10 cellular contexts compared by ENCODE assay signal in genomic region chr6:9851541-9852380, GRCh38.
DNase-seq lines count a peak whose midpoint lies in the region; ATAC-seq, FAIRE-seq and TF ChIP-seq lines count a peak whose summit lies in the region.
"Had no signal": no experiment of that assay in that cellular context is flagged by ENCODE, and none has a peak within 500 bp of the region (broad histone marks: within the 10 kb centered on the region; RNA-seq: fewer than 3 reads in every experiment).

No MANE protein-coding gene starts in this region.

- no TSS peak for BruUV-seq in HepG2 (replicated peaks; lab: Mats Ljungman, UMichigan)

- H3K4me2 ChIP-seq in HepG2 (ENCODE audit: low read depth, low read length), result no peak overlapping the region

- 4% methylated on average over 7 of the region's 9 CpGs for WGBS in HepG2 (ENCODE audit: low lambda C conversion rate)

- no peaks in the 10 kb centered on the region for H4K20me1 ChIP-seq in HepG2 (ENCODE audit: insufficient read depth, low read length)

- POLR2A ChIA-PET in HepG2 (lab: Yijun Ruan, JAX), result no interaction called here

- no peak overlapping the region for H3K4me3 ChIP-seq in brain microvascular endothelial cell (ENCODE audit: low read depth, low read length)
- H3K4me3 ChIP-seq in HepG2 (replicated peaks in 1 of 3; ENCODE audit: insufficient read depth in 1 of 3, low read depth in 2 of 3, low read length in 3 of 3), result no peak overlapping the region

- ATAC-seq in HepG2, result no peak

- H3K4me1 ChIP-seq in HepG2 (ENCODE audit: insufficient read depth, low read length), result no peaks in the 10 kb centered on the region

- FAIRE-seq in HepG2 (lab: Jason Lieb, UNC) (no peak), D721Med (lab: Jason Lieb, UNC) (no peak)

- H3K79me2 ChIP-seq in HepG2 (ENCODE audit: insufficient read depth, low read length), result no peaks in the 10 kb centered on the region

- no peak for TF ChIP-seq POLR2A in HepG2 (IDR thresholded peaks at IDR 0.05; ENCODE audit: insufficient read depth in 1 of 2, low read depth in 2 of 2, low read length in 2 of 2)

- intact Hi-C loops in HepG2 (cut with micrococcal nuclease; ENCODE audit: unreplicated experiment), result no loop called here

- H3K27me3 ChIP-seq in brain microvascular endothelial cell (replicated peaks) (no peaks in the 10 kb centered on the region), HepG2 (ENCODE audit: control insufficient read depth in 1 of 2, insufficient read depth in 2 of 2, low read length in 2 of 2) (no peaks in the 10 kb centered on the region)

- no peak overlapping the region for H2AFZ ChIP-seq in HepG2 (ENCODE audit: low read length)

- TF ChIP-seq EP300 in HepG2 (IDR thresholded peaks at IDR 0.05; ENCODE audit: low read depth in 2 of 2, low read length in 2 of 2) (no peak), HepG2 (CRISPR knock-in tag; IDR thresholded peaks at IDR 0.05; ENCODE audit: borderline replicate concordance) (no peak)

- TF ChIP-seq RAD21 in HepG2 (CRISPR knock-in tag; IDR thresholded peaks at IDR 0.05), result no peak

- no peak overlapping the region for H3K27ac ChIP-seq in brain microvascular endothelial cell
- H3K27ac ChIP-seq in HepG2 (ENCODE audit: extremely low read length, insufficient read depth, low read length), result no peak overlapping the region

- H3K9ac ChIP-seq in HepG2 (ENCODE audit: insufficient read depth, low read depth, low read length), result no peak overlapping the region

- CTCF ChIA-PET in HepG2 (lab: Yijun Ruan, JAX; ENCODE audit: low intra/inter-chr PET ratio, low total read pairs), result no interaction called here

- DNase-seq in ELF-1 (ENCODE audit: low read depth, low spot score) (peak; percentile 88), HT1080 (ENCODE audit: low read depth) (peak; percentile 85), brain microvascular endothelial cell (no peak), HepG2 (ENCODE audit: low spot score) (no peak), NCI-H128 (lab: John Stamatoyannopoulos, UW; ENCODE audit: unreplicated experiment) (no peak), NCI-H187 (lab: John Stamatoyannopoulos, UW) (no peak), SW 1271 (lab: John Stamatoyannopoulos, UW) (no peak), D721Med (ENCODE audit: insufficient read length, low spot score) (no peak)
- DNase-seq: activated CD4-positive, alpha-beta T cell treated with anti-CD3 and anti-CD28 coated beads, Interleukin-2, amount 50 U/mL, for 4 hours; MV-4-11 had no signal

- peak; percentile 48 for TF ChIP-seq CTCF in brain microvascular endothelial cell (IDR thresholded peaks at IDR 0.05; ENCODE audit: low read depth, low read length, missing control alignments)
- no peak for TF ChIP-seq CTCF in HepG2 (CRISPR knock-in tag; IDR thresholded peaks at IDR 0.05)
- no peak for TF ChIP-seq CTCF in D721Med (IDR thresholded peaks at IDR 0.05; ENCODE audit: insufficient read depth, missing control alignments)

- H3K36me3 ChIP-seq in brain microvascular endothelial cell (replicated peaks) (no peaks in the 10 kb centered on the region), HepG2 (replicated peaks in 1 of 2; ENCODE audit: control insufficient read depth in 1 of 2, insufficient read depth in 2 of 2, low read length in 2 of 2) (no peaks in the 10 kb centered on the region)

- in situ Hi-C loops in brain microvascular endothelial cell (cut with HindIII; ENCODE audit: low pct_ligation_motif_present, low sequenced_read_pairs), result no loop called here
- in situ Hi-C loops in HepG2 (cut with HindIII; ENCODE audit: extremely low pct_ligation_motif_present, low pct_unique_long_range_greater_than_20kb), result no loop called here

- H3K9me3 ChIP-seq in HepG2 (ENCODE audit: low read length), result peaks cover 96% of the 10 kb centered on the region

TF ChIP-seq in HepG2, 621 proteins besides CTCF, POLR2A, EP300 and RAD21:
- peak; percentile 43 for TF ChIP-seq CREB1 (IDR thresholded peaks at IDR 0.05)
- no peak for TF ChIP-seq CREB1 (CRISPR knock-in tag; IDR thresholded peaks at IDR 0.05)
- peak; percentile 59; the same call in 1 of the 2 replicates for TF ChIP-seq FOSL2 (CRISPR knock-in tag; IDR thresholded peaks at IDR 0.05)
- no peak for TF ChIP-seq HNRNPUL1 (IDR thresholded peaks at IDR 0.05; ENCODE audit: low read depth, low read length)
- no peak for TF ChIP-seq ZNF674 (CRISPR knock-in tag; IDR thresholded peaks at IDR 0.05; ENCODE audit: low read depth)
- TF ChIP-seq MAFF (IDR thresholded peaks at IDR 0.05; ENCODE audit: low read depth, low read length), result 0 out of 2 replicates have a peak, but pooled peaks have one; percentile 8

Comparison
In these comparisons a context has a peak if more than half of its experiments do, and no peak if none do; other contexts are left out.
1. DNase-seq: peak in ELF-1 (single experiment) and HT1080 (single experiment); none in brain microvascular endothelial cell (single experiment), HepG2 (single experiment), NCI-H128 (single experiment), NCI-H187 (0 of 2), SW 1271 (0 of 2) and D721Med (single experiment).